Comparison of ENCODE assay signal across 1 cellular context in genomic region chr5:92554447-92555085, GRCh38.
TF ChIP-seq lines count a peak whose summit lies in the region.

No MANE protein-coding gene starts in this region.

TF ChIP-seq in HEK293, 187 proteins besides CTCF, POLR2A, EP300 and RAD21 (continued from another document and continues in another):
- TF ChIP-seq PRDM6 (tag by site-specific recombination; IDR thresholded peaks at IDR 0.05) = 0 out of 2 replicates have a peak, but pooled peaks have one; percentile 33
- TF ChIP-seq ZNF423 (tag by site-specific recombination; IDR thresholded peaks at IDR 0.05) = no peak
- TF ChIP-seq KLF10 (tag by site-specific recombination; IDR thresholded peaks at IDR 0.05) = no peak
- no peak for TF ChIP-seq OVOL3 (tag by site-specific recombination; IDR thresholded peaks at IDR 0.05)
- no peak for TF ChIP-seq KLF9 (tag by site-specific recombination; IDR thresholded peaks at IDR 0.05; ENCODE audit: low read depth)
- TF ChIP-seq ZSCAN4 (tag by site-specific recombination; IDR thresholded peaks at IDR 0.05) = no peak
- TF ChIP-seq ZBTB21 (tag by site-specific recombination; IDR thresholded peaks at IDR 0.05) = no peak
- no peak for TF ChIP-seq ZNF580 (tag by site-specific recombination; IDR thresholded peaks at IDR 0.05)
- no peak for TF ChIP-seq ZNF398 (tag by site-specific recombination; IDR thresholded peaks at IDR 0.05)
- no peak for TF ChIP-seq ZNF114 (tag by site-specific recombination; IDR thresholded peaks at IDR 0.05)
- TF ChIP-seq ZSCAN18 (tag by site-specific recombination; IDR thresholded peaks at IDR 0.05) = no peak
- peak; percentile 34; the same call in 1 of the 2 replicates for TF ChIP-seq GLIS1 (tag by site-specific recombination; IDR thresholded peaks at IDR 0.05)
- TF ChIP-seq ZNF610 (tag by site-specific recombination; IDR thresholded peaks at IDR 0.05; ENCODE audit: borderline replicate concordance) = no peak
- TF ChIP-seq ZNF426 (tag by site-specific recombination; IDR thresholded peaks at IDR 0.05) = no peak
- no peak for TF ChIP-seq ZNF501 (tag by site-specific recombination; IDR thresholded peaks at IDR 0.05)
- no peak for TF ChIP-seq ZNF10 (tag by site-specific recombination; IDR thresholded peaks at IDR 0.05)
- no peak for TF ChIP-seq ZNF280C (tag by site-specific recombination; IDR thresholded peaks at IDR 0.05)
- no peak for TF ChIP-seq ZBTB49 (tag by site-specific recombination; IDR thresholded peaks at IDR 0.05; ENCODE audit: low read depth)
- TF ChIP-seq ZNF658 (tag by site-specific recombination; IDR thresholded peaks at IDR 0.05) = no peak
- TF ChIP-seq PRDM10 (tag by site-specific recombination; IDR thresholded peaks at IDR 0.05) = no peak
- TF ChIP-seq ZNF175 (tag by site-specific recombination; IDR thresholded peaks at IDR 0.05) = no peak
- no peak for TF ChIP-seq ZNF335 (tag by site-specific recombination; conservative IDR thresholded peaks at IDR 0.05)
- TF ChIP-seq ZSCAN23 (tag by site-specific recombination; IDR thresholded peaks at IDR 0.05) = no peak
- TF ChIP-seq ZNF513 (tag by site-specific recombination; IDR thresholded peaks at IDR 0.05) = no peak
- TF ChIP-seq HIC1 (tag by site-specific recombination; IDR thresholded peaks at IDR 0.05) = no peak
- TF ChIP-seq ZNF677 (tag by site-specific recombination; IDR thresholded peaks at IDR 0.05) = no peak
- no peak for TF ChIP-seq ZNF645 (tag by site-specific recombination; IDR thresholded peaks at IDR 0.05)
- TF ChIP-seq TSHZ1 (tag by site-specific recombination; IDR thresholded peaks at IDR 0.05; ENCODE audit: borderline replicate concordance) = no peak
